ENCODE assay signal across 24 cellular contexts in genomic region chr16:63672493-63672892, GRCh38.
"Had no signal": no experiment of that assay in that cellular context is flagged by ENCODE, and none has a peak within 500 bp of the region (broad histone marks: within the 10 kb centered on the region; RNA-seq: fewer than 3 reads in every experiment).

No MANE protein-coding gene starts in this region.

- H3K9me3 ChIP-seq: colonic mucosa, esophagus muscularis mucosa, esophagus squamous epithelium, gastrocnemius medialis, gastroesophageal sphincter had no signal

- H3K36me3 ChIP-seq: colonic mucosa, esophagus muscularis mucosa, esophagus squamous epithelium, gastrocnemius medialis, gastroesophageal sphincter, heart left ventricle, heart right ventricle had no signal

- H3K4me3 ChIP-seq: colonic mucosa, coronary artery, dorsolateral prefrontal cortex, esophagus muscularis mucosa, esophagus squamous epithelium, gastrocnemius medialis, gastroesophageal sphincter, heart left ventricle, heart right ventricle had no signal

- H3K27ac ChIP-seq: colonic mucosa, coronary artery, dorsolateral prefrontal cortex, epithelial cell of prostate, esophagus muscularis mucosa, esophagus squamous epithelium, foreskin keratinocyte, gastrocnemius medialis, gastroesophageal sphincter, heart left ventricle, heart right ventricle had no signal

- ATAC-seq: effector memory CD8-positive, alpha-beta T cell; esophagus mucosa; foreskin keratinocyte; gastrocnemius medialis; gastroesophageal sphincter; heart left ventricle; heart right ventricle had no signal

- DNase-seq: colonic mucosa; cortex of kidney; dermis blood vessel endothelial cell; dorsolateral prefrontal cortex; effector CD4-positive, alpha-beta T cell; effector CD8-positive, alpha-beta T cell; effector memory CD4-positive, alpha-beta T cell; effector memory CD8-positive, alpha-beta T cell; endodermal cell; erythroblast; esophagus squamous epithelium; foreskin fibroblast; foreskin keratinocyte; foreskin melanocyte; gastrocnemius medialis; glutamatergic neuron; head of caudate nucleus; heart left ventricle; heart right ventricle had no signal

- H3K27me3 ChIP-seq: colonic mucosa, esophagus muscularis mucosa, esophagus squamous epithelium, foreskin keratinocyte, gastrocnemius medialis, gastroesophageal sphincter, heart left ventricle, heart right ventricle had no signal

- H3K4me1 ChIP-seq: colonic mucosa, esophagus muscularis mucosa, esophagus squamous epithelium, foreskin keratinocyte, gastrocnemius medialis, gastroesophageal sphincter, heart left ventricle, heart right ventricle had no signal
